ENCODE assay signal across 21 cellular contexts in genomic region chr20:50267866-50268219, GRCh38.
DNase-seq lines count a peak whose midpoint lies in the region; ATAC-seq, FAIRE-seq and TF ChIP-seq lines count a peak whose summit lies in the region.
"Had no signal": no experiment of that assay in that cellular context is flagged by ENCODE, and none has a peak within 500 bp of the region (broad histone marks: within the 10 kb centered on the region; RNA-seq: fewer than 3 reads in every experiment).

No MANE protein-coding gene starts in this region.

- POLR2A ChIA-PET in HepG2 (lab: Yijun Ruan, JAX): interaction anchor here (0.8 to 1.6 kb wide), 9 partner anchors 10 to 135 kb away, joined by 3 to 6 read pairs (median 3); no protein-coding TSS in a partner anchor

- TF ChIP-seq POLR2A in HepG2 (IDR thresholded peaks at IDR 0.05; ENCODE audit: insufficient read depth in 1 of 2, low read depth in 2 of 2, low read length in 2 of 2) (no peak), right lobe of liver (IDR thresholded peaks at IDR 0.05) (no peak), esophagus muscularis mucosa (IDR thresholded peaks at IDR 0.05; ENCODE audit: low read depth) (no peak)

- H3K9ac ChIP-seq in HepG2 (ENCODE audit: insufficient read depth, low read depth, low read length): no peak overlapping the region; the same call in 1 of the 2 replicates
- H3K9ac ChIP-seq: BLaER1 had no signal

- H3K4me1 ChIP-seq in HepG2 (ENCODE audit: insufficient read depth, low read length): peaks cover 88% of the 10 kb centered on the region
- H3K4me1 ChIP-seq in right lobe of liver: peaks cover 0 to 9% (median 2%) of the 10 kb centered on the region in 4 donors
- peaks cover 4 to 18% (median 17%) of the 10 kb centered on the region in 4 donors for H3K4me1 ChIP-seq in esophagus muscularis mucosa
- peaks cover 0 to 6% (median 6%) of the 10 kb centered on the region in 3 donors for H3K4me1 ChIP-seq in pancreas

- peak overlapping the region in 2 of 3 experiments; percentile 19 to 64; a peak in 4 of 6 replicates for H3K4me3 ChIP-seq in HepG2 (replicated peaks in 1 of 3; ENCODE audit: insufficient read depth in 1 of 3, low read depth in 2 of 3, low read length in 3 of 3)
- no peak overlapping the region for H3K4me3 ChIP-seq in right lobe of liver
- no peak overlapping the region for H3K4me3 ChIP-seq in esophagus muscularis mucosa
- no peak overlapping the region for H3K4me3 ChIP-seq in pancreas
- H3K4me3 ChIP-seq: BLaER1 had no signal

- ATAC-seq in HepG2 (no peak; the same call in 2 of the 3 replicates), right lobe of liver (no peak), pancreas (no peak), HG03565 (IDR thresholded peaks at IDR 0.05; ENCODE audit: unreplicated experiment) (no peak), GM18873 (IDR thresholded peaks at IDR 0.05; ENCODE audit: low FRiP score, unreplicated experiment) (no peak)

- intact Hi-C loops in HepG2 (cut with micrococcal nuclease; ENCODE audit: unreplicated experiment): loop anchor here (2.0 kb wide), 1 partner anchor 71 kb away; no protein-coding TSS in a partner anchor
- intact Hi-C loops in right lobe of liver (cut with DNase I): no loop called here
- intact Hi-C loops in esophagus muscularis mucosa (cut with DNase I): no loop called here
- intact Hi-C loops in pancreas (cut with DNase I): no loop called here

- H3K27ac ChIP-seq in HepG2 (ENCODE audit: extremely low read length, insufficient read depth, low read length) (no peak overlapping the region), right lobe of liver (peak overlapping the region in 1 of 3 donors; percentile 22), esophagus muscularis mucosa (replicated peaks in 1 of 4) (peak overlapping the region; percentile 19 to 60 (median 56)), pancreas (peak overlapping the region; percentile 46 to 81 (median 66))
- H3K27ac ChIP-seq: BLaER1 had no signal

- no peaks in the 10 kb centered on the region for H3K9me3 ChIP-seq in HepG2 (ENCODE audit: low read length)
- no peaks in the 10 kb centered on the region for H3K9me3 ChIP-seq in right lobe of liver
- no peaks in the 10 kb centered on the region for H3K9me3 ChIP-seq in esophagus muscularis mucosa
- H3K9me3 ChIP-seq in pancreas: no peaks in the 10 kb centered on the region
- H3K9me3 ChIP-seq: BLaER1 had no signal

- CTCF ChIA-PET in HepG2 (lab: Yijun Ruan, JAX; ENCODE audit: low intra/inter-chr PET ratio, low total read pairs): no interaction called here

- no peak overlapping the region for H2AFZ ChIP-seq in HepG2 (ENCODE audit: low read length)

- FAIRE-seq in HepG2 (lab: Jason Lieb, UNC) (peak; percentile 8), pancreas (lab: Jason Lieb, UNC) (no peak)
- FAIRE-seq: A204.1, astrocyte had no signal

- DNase-seq in HepG2 (ENCODE audit: low spot score): no peak
- no peak for DNase-seq in right lobe of liver
- DNase-seq in esophagus muscularis mucosa (ENCODE audit: extremely low spot score): no peak
- DNase-seq in pancreas: no peak
- DNase-seq in GOT3 (lab: John Stamatoyannopoulos, UW): no peak
- DNase-seq in NCI-H748 (lab: John Stamatoyannopoulos, UW; ENCODE audit: unreplicated experiment): no peak
- DNase-seq: activated CD4-positive, alpha-beta T cell treated with anti-CD3 and anti-CD28 coated beads, Interleukin-2, amount 50 U/mL, for 48 hours; activated naive CD4-positive, alpha-beta T cell treated with anti-CD3 and anti-CD28 coated beads for 36 hours; hypothalamus; KG1; midbrain; NCI-H2081; occipital lobe; SHP77 treated with DMSO at 0.1 percent for 48 hours; stimulated activated CD4-positive, alpha-beta T cell treated with anti-CD3 and anti-CD28 coated beads, Interleukin-2, amount 100 ng/mL, for 48 hours; T-helper 1 cell had no signal

- peak overlapping the region; percentile 76 for H3K4me2 ChIP-seq in HepG2 (ENCODE audit: low read depth, low read length)
- H3K4me2 ChIP-seq: BLaER1 had no signal

- no peaks in the 10 kb centered on the region for H3K79me2 ChIP-seq in HepG2 (ENCODE audit: insufficient read depth, low read length)

- TF ChIP-seq EP300 in HepG2 (IDR thresholded peaks at IDR 0.05; ENCODE audit: low read depth in 2 of 2, low read length in 2 of 2): no peak
- TF ChIP-seq EP300 in HepG2 (CRISPR knock-in tag; IDR thresholded peaks at IDR 0.05; ENCODE audit: borderline replicate concordance): no peak
- no peak for TF ChIP-seq EP300 in esophagus muscularis mucosa (IDR thresholded peaks at IDR 0.05)

- no TSS peak for BruUV-seq in HepG2 (replicated peaks; lab: Mats Ljungman, UMichigan)

- H3K36me3 ChIP-seq in HepG2 (replicated peaks in 1 of 2; ENCODE audit: control insufficient read depth in 1 of 2, insufficient read depth in 2 of 2, low read length in 2 of 2) (no peaks in the 10 kb centered on the region), right lobe of liver (no peaks in the 10 kb centered on the region), esophagus muscularis mucosa (no peaks in the 10 kb centered on the region), pancreas (no peaks in the 10 kb centered on the region)
- H3K36me3 ChIP-seq: BLaER1 had no signal

- 27% methylated on average over 5 of the region's 5 CpGs for WGBS in HepG2 (ENCODE audit: low lambda C conversion rate)
- WGBS in right lobe of liver (ENCODE audit: insufficient coverage, low coverage, low lambda C conversion rate, missing lambda C conversion rate): 72% methylated on average over 3 of the region's 5 CpGs
- 92% methylated on average over 5 of the region's 5 CpGs for WGBS in esophagus muscularis mucosa
- 62 to 70% methylated on average over 5 of the region's 5 CpGs for WGBS in pancreas, 2 donors

- H4K20me1 ChIP-seq in HepG2 (ENCODE audit: insufficient read depth, low read length): no peaks in the 10 kb centered on the region

- in situ Hi-C loops in HepG2 (cut with HindIII; ENCODE audit: extremely low pct_ligation_motif_present, low pct_unique_long_range_greater_than_20kb): no loop called here

- TF ChIP-seq RAD21 in HepG2 (CRISPR knock-in tag; IDR thresholded peaks at IDR 0.05): no peak

- no peak for TF ChIP-seq CTCF in HepG2 (CRISPR knock-in tag; IDR thresholded peaks at IDR 0.05)
- TF ChIP-seq CTCF in right lobe of liver (IDR thresholded peaks at IDR 0.05): no peak
- TF ChIP-seq CTCF in esophagus muscularis mucosa (IDR thresholded peaks at IDR 0.05): no peak
- no peak for TF ChIP-seq CTCF in pancreas (IDR thresholded peaks at IDR 0.05)

- H3K27me3 ChIP-seq in HepG2 (ENCODE audit: control insufficient read depth in 1 of 2, insufficient read depth in 2 of 2, low read length in 2 of 2) (peaks cover 3 to 17% of the 10 kb centered on the region in 2 experiments; a peak in 4 of 5 replicates), right lobe of liver (no peaks in the 10 kb centered on the region), esophagus muscularis mucosa (peaks cover 0 to 8% (median 0%) of the 10 kb centered on the region in 4 donors), pancreas (no peaks in the 10 kb centered on the region)

TF ChIP-seq in HepG2, 621 proteins besides CTCF, POLR2A, EP300 and RAD21 (continues in another document):
- TF ChIP-seq HNF1B (CRISPR knock-in tag; IDR thresholded peaks at IDR 0.05) (no peak), SMARCC2 (IDR thresholded peaks at IDR 0.05) (no peak), ZNF784 (CRISPR knock-in tag; IDR thresholded peaks at IDR 0.05; ENCODE audit: borderline replicate concordance) (no peak), ZNF431 (CRISPR knock-in tag; IDR thresholded peaks at IDR 0.05; ENCODE audit: borderline replicate concordance, low read depth) (no peak), RFXAP (CRISPR knock-in tag; IDR thresholded peaks at IDR 0.05; ENCODE audit: borderline replicate concordance) (0 out of 2 replicates have a peak, but pooled peaks have one; percentile 39), ZBTB25 (CRISPR knock-in tag; IDR thresholded peaks at IDR 0.05) (no peak), SNAPC5 (CRISPR knock-in tag; IDR thresholded peaks at IDR 0.05; ENCODE audit: borderline replicate concordance) (no peak)

Comparison
In these comparisons a context has a peak if more than half of its experiments do, and no peak if none do; other contexts are left out.
1. H3K4me3 ChIP-seq: peak in HepG2 (2 of 3); none in right lobe of liver (0 of 3), esophagus muscularis mucosa (0 of 4) and pancreas (0 of 4).